ENCODE assay signal across 8 cellular contexts in the genomic region with DNA sequence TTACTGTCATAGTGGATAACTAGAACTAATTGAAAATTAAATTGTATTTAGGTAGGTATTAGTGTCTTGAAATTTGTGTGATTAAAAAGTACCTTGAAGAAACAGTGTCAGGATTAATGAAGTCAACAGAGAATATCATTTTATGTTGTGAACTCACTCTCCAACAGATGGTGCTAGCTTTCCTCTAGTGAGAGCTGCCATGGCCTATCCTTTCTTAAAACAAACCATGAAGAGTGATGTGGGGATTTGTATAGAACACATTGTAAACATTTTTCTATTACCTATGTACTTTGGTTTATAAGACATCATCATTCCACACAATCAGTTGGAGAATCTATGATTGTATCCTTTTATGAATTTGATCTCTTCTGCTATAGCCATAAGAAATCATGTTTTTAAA. TPM values are rescaled to one million over a fixed set of nuclear protein-coding genes. Genes with fewer than 3 reads are reported as not detected.
DNase-seq lines count a peak whose midpoint lies in the region; ATAC-seq and TF ChIP-seq lines count a peak whose summit lies in the region.

No MANE protein-coding gene starts in this region.

- no peaks in the 10 kb centered on the region for H3K27me3 ChIP-seq in GM06990 (replicated peaks; ENCODE audit: control insufficient read depth, insufficient read depth, low read length)
- H3K27me3 ChIP-seq in SU-DHL-6 (ENCODE audit: low read length), result no peaks in the 10 kb centered on the region
- H3K27me3 ChIP-seq in foreskin keratinocyte, result peaks cover 8% of the 10 kb centered on the region
- H3K27me3 ChIP-seq in smooth muscle cell (ENCODE audit: low read depth), result no peaks in the 10 kb centered on the region

- H3K9ac ChIP-seq in SU-DHL-6 (ENCODE audit: low read length) (no peak overlapping the region), smooth muscle cell (ENCODE audit: low read depth) (no peak overlapping the region)

- no peak for DNase-seq in AG09309 (ENCODE audit: low read depth)
- no peak for DNase-seq in GM06990 (ENCODE audit: extremely low read depth, insufficient read length)
- DNase-seq in foreskin keratinocyte, result no peak
- no peak for DNase-seq in smooth muscle cell (lab: John Stamatoyannopoulos, UW; ENCODE audit: unreplicated experiment)
- DNase-seq in NK-92 (lab: John Stamatoyannopoulos, UW; ENCODE audit: unreplicated experiment), result no peak
- no peak for DNase-seq in activated T-cell treated with anti-CD3 and anti-CD28 coated beads for 4 hours

- H3K4me3 ChIP-seq in AG09309 (ENCODE audit: control insufficient read depth, low read depth, low read length), result no peak overlapping the region
- no peak overlapping the region for H3K4me3 ChIP-seq in GM06990 (replicated peaks; ENCODE audit: low read depth, low read length)
- no peak overlapping the region for H3K4me3 ChIP-seq in SU-DHL-6 (ENCODE audit: insufficient read depth, low read length, poor library complexity, severe bottlenecking)
- H3K4me3 ChIP-seq in smooth muscle cell, result no peak overlapping the region

- TF ChIP-seq CTCF in AG09309 (IDR thresholded peaks at IDR 0.05; ENCODE audit: control insufficient read depth, insufficient read depth, low read depth, low read length, missing control alignments) (peak; percentile 56), GM06990 (IDR thresholded peaks at IDR 0.05; ENCODE audit: insufficient read depth, low read length, poor library complexity, severe bottlenecking) (peak; percentile 59), LNCAP (IDR thresholded peaks at IDR 0.05) (peak; percentile 49; the same call in 1 of the 2 replicates), SU-DHL-6 (IDR thresholded peaks at IDR 0.05; ENCODE audit: insufficient read depth, low read length, poor library complexity, severe bottlenecking) (peak; percentile 55), foreskin keratinocyte (conservative IDR thresholded peaks at IDR 0.05) (peak; percentile 82), smooth muscle cell (IDR thresholded peaks at IDR 0.05; ENCODE audit: borderline replicate concordance, insufficient read depth, poor library complexity, severe bottlenecking) (peak; percentile 44)

- H3K36me3 ChIP-seq in GM06990 (ENCODE audit: control insufficient read depth, insufficient read depth, low read length) (no peaks in the 10 kb centered on the region), SU-DHL-6 (ENCODE audit: low read length) (no peaks in the 10 kb centered on the region), smooth muscle cell (ENCODE audit: low read depth) (no peaks in the 10 kb centered on the region)

- no peak overlapping the region for H3K27ac ChIP-seq in SU-DHL-6 (ENCODE audit: low read depth, low read length)
- H3K27ac ChIP-seq in foreskin keratinocyte, result no peak overlapping the region
- no peak overlapping the region for H3K27ac ChIP-seq in smooth muscle cell (ENCODE audit: low read depth)

- H3K79me2 ChIP-seq in SU-DHL-6 (ENCODE audit: insufficient read depth, low read length) (no peaks in the 10 kb centered on the region), smooth muscle cell (ENCODE audit: low read depth) (no peaks in the 10 kb centered on the region)

- no peaks in the 10 kb centered on the region for H3F3A ChIP-seq in SU-DHL-6 (ENCODE audit: insufficient read depth)
- H3F3A ChIP-seq in smooth muscle cell (ENCODE audit: low read depth), result peaks cover 6% of the 10 kb centered on the region

- no peaks in the 10 kb centered on the region for H3K4me1 ChIP-seq in foreskin keratinocyte
- no peaks in the 10 kb centered on the region for H3K4me1 ChIP-seq in smooth muscle cell (ENCODE audit: low read depth)

- H3K9me2 ChIP-seq in SU-DHL-6 (replicated peaks; ENCODE audit: insufficient read depth, low read length), result no peaks in the 10 kb centered on the region

- H4K20me1 ChIP-seq in SU-DHL-6 (ENCODE audit: low read depth, low read length) (no peaks in the 10 kb centered on the region), smooth muscle cell (ENCODE audit: low read depth) (no peaks in the 10 kb centered on the region)

- H3K9me3 ChIP-seq in SU-DHL-6 (ENCODE audit: insufficient read depth, low read length) (no peaks in the 10 kb centered on the region), smooth muscle cell (replicated peaks; ENCODE audit: low read depth) (no peaks in the 10 kb centered on the region)

- no peak overlapping the region for H3K4me2 ChIP-seq in SU-DHL-6 (ENCODE audit: low read depth, low read length, poor library complexity, severe bottlenecking)
- no peak overlapping the region for H3K4me2 ChIP-seq in smooth muscle cell

- peak; percentile 49 for ATAC-seq in foreskin keratinocyte

- H2AFZ ChIP-seq in SU-DHL-6 (ENCODE audit: low read depth, low read length, severe bottlenecking) (no peak overlapping the region), smooth muscle cell (ENCODE audit: low read depth) (no peak overlapping the region)

RNA-seq across cellular contexts. Expression of gene SRSF12, which starts 4.8 kb away (rescaled TPM):
- 0.32 and 0.51 TPM in 2 replicates for total RNA-seq in foreskin keratinocyte
- polyA plus RNA-seq in foreskin keratinocyte, result 0.30 and 0.33 TPM in 2 replicates
- total RNA-seq in smooth muscle cell, result 5.3 and 7.2 TPM in 2 replicates
- 5.6 and 5.8 TPM in 2 replicates for polyA plus RNA-seq in smooth muscle cell

RNA-seq across cellular contexts. Expression of gene PM20D2, which starts 23.2 kb away (rescaled TPM):
- total RNA-seq in foreskin keratinocyte, result 17.3 and 18.4 TPM in 2 replicates
- 4.2 and 5.8 TPM in 2 replicates for polyA plus RNA-seq in foreskin keratinocyte
- 6.9 and 7.8 TPM in 2 replicates for total RNA-seq in smooth muscle cell
- 4.8 and 5.6 TPM in 2 replicates for polyA plus RNA-seq in smooth muscle cell

RNA-seq across cellular contexts. Expression of gene PNRC1, which starts 42.1 kb away (rescaled TPM):
- 13.6 and 18.4 TPM in 2 replicates for total RNA-seq in foreskin keratinocyte
- 10.1 and 10.9 TPM in 2 replicates for polyA plus RNA-seq in foreskin keratinocyte
- total RNA-seq in smooth muscle cell, result 188 and 202 TPM in 2 replicates
- polyA plus RNA-seq in smooth muscle cell, result 183 and 198 TPM in 2 replicates
